18 cellular contexts compared by ENCODE assay signal in genomic region chr11:9738700-9739099, GRCh38.
DNase-seq lines count a peak whose midpoint lies in the region; ATAC-seq, FAIRE-seq and TF ChIP-seq lines count a peak whose summit lies in the region.
"Had no signal": no experiment of that assay in that cellular context is flagged by ENCODE, and none has a peak within 500 bp of the region (broad histone marks: within the 10 kb centered on the region; RNA-seq: fewer than 3 reads in every experiment).

No MANE protein-coding gene starts in this region.

- 75 to 97% methylated on average over 1 of the region's 1 CpG for WGBS in pancreas, 2 donors

- ATAC-seq in pancreas = peak in 3 of 4 donors; percentile 43 to 63 (median 59)
- ATAC-seq in GM21717 (IDR thresholded peaks at IDR 0.05; ENCODE audit: unreplicated experiment) = no peak
- no peak for ATAC-seq in HG03354 (IDR thresholded peaks at IDR 0.05; ENCODE audit: poor library complexity, severe bottlenecking, unreplicated experiment)
- ATAC-seq in HG03196 (IDR thresholded peaks at IDR 0.05; ENCODE audit: unreplicated experiment) = no peak
- ATAC-seq in GM19395 (IDR thresholded peaks at IDR 0.05; ENCODE audit: unreplicated experiment) = no peak
- ATAC-seq: naive thymus-derived CD4-positive, alpha-beta T cell had no signal

- peaks cover 0 to 63% (median 0%) of the 10 kb centered on the region in 11 experiments; a peak in 5 of 22 replicates for H4K20me1 ChIP-seq in BLaER1 treated with 17β-estradiol and CSF1 and Interleukin-3, amounts not matched to agents 10 nM and 100 nM

- TF ChIP-seq CTCF in pancreas (IDR thresholded peaks at IDR 0.05) = no peak

- peaks cover 24 to 46% (median 42%) of the 10 kb centered on the region in 11 experiments for H3K9me3 ChIP-seq in BLaER1 treated with 17β-estradiol and CSF1 and Interleukin-3, amounts not matched to agents 10 nM and 100 nM (replicated peaks in 1 of 11)
- no peaks in the 10 kb centered on the region for H3K9me3 ChIP-seq in pancreas
- H3K9me3 ChIP-seq: SJSA1 had no signal

- H3K4me2 ChIP-seq in BLaER1 treated with 17β-estradiol and CSF1 and Interleukin-3, amounts not matched to agents 10 nM and 100 nM = peak overlapping the region; percentile 30 to 83 (median 52)

- peaks cover 18 to 48% (median 20%) of the 10 kb centered on the region in 10 experiments for H3K4me1 ChIP-seq in BLaER1 treated with 17β-estradiol and CSF1 and Interleukin-3, amounts not matched to agents 10 nM and 100 nM
- H3K4me1 ChIP-seq in pancreas = peaks cover 0 to 5% (median 0%) of the 10 kb centered on the region in 3 donors
- H3K4me1 ChIP-seq: SJSA1 had no signal

- no peaks in the 10 kb centered on the region for H3K27me3 ChIP-seq in BLaER1 treated with 17β-estradiol and CSF1 and Interleukin-3, amounts not matched to agents 10 nM and 100 nM
- no peaks in the 10 kb centered on the region for H3K27me3 ChIP-seq in pancreas
- H3K27me3 ChIP-seq: SJSA1 had no signal

- H3K9ac ChIP-seq in BLaER1 treated with 17β-estradiol and CSF1 and Interleukin-3, amounts not matched to agents 10 nM and 100 nM = peak overlapping the region in 2 of 11 experiments; percentile 13 to 47; a peak in 3 of 22 replicates

- FAIRE-seq in pancreas (lab: Jason Lieb, UNC) = no peak
- FAIRE-seq: bronchial epithelial cell had no signal

- H3K4me3 ChIP-seq in BLaER1 treated with 17β-estradiol and CSF1 and Interleukin-3, amounts not matched to agents 10 nM and 100 nM = no peak overlapping the region
- peak overlapping the region; percentile 21; the same call in 1 of the 2 replicates for H3K4me3 ChIP-seq in GM08714 (ENCODE audit: low read length)
- no peak overlapping the region for H3K4me3 ChIP-seq in pancreas
- H3K4me3 ChIP-seq: SJSA1 had no signal

- intact Hi-C loops in pancreas (cut with DNase I) = no loop called here

- H3K27ac ChIP-seq in BLaER1 treated with 17β-estradiol and CSF1 and Interleukin-3, amounts not matched to agents 10 nM and 100 nM = peak overlapping the region in 7 of 11 experiments; percentile 15 to 62 (median 49); a peak in 10 of 22 replicates
- H3K27ac ChIP-seq in caudate nucleus (ENCODE audit: low read depth, low read length) = peak overlapping the region; percentile 72
- H3K27ac ChIP-seq in pancreas = peak overlapping the region in 2 of 4 donors; percentile 61 to 70
- H3K27ac ChIP-seq: SJSA1 had no signal

- H3K36me3 ChIP-seq in BLaER1 treated with 17β-estradiol and CSF1 and Interleukin-3, amounts not matched to agents 10 nM and 100 nM = peaks cover 58 to 81% (median 70%) of the 10 kb centered on the region in 11 experiments
- H3K36me3 ChIP-seq in pancreas = peaks cover 0 to 9% (median 0%) of the 10 kb centered on the region in 3 donors

- DNase-seq in caudate nucleus (lab: John Stamatoyannopoulos, UW) (no peak), pancreas (no peak)
- DNase-seq: activated CD4-positive, alpha-beta T cell treated with anti-CD3 and anti-CD28 coated beads, Interleukin-2, amount 50 U/mL, for 48 hours; activated T-cell treated with anti-CD3 and anti-CD28 coated beads, Interleukin-2, amount 50 U/mL, for 48 hours; AML-193; DMS 273 treated with DMSO at 0.1 percent for 48 hours; left ventricle myocardium superior; naive thymus-derived CD4-positive, alpha-beta T cell; NCI-H1105 treated with DMSO at 0.1 percent for 48 hours; NCI-H2171 treated with DMSO at 0.1 percent for 48 hours had no signal

Comparison
In these comparisons a context has a peak if more than half of its experiments do, and no peak if none do; other contexts are left out.
1. ATAC-seq: peak in pancreas (3 of 4); none in GM21717 (single experiment), HG03354 (single experiment), HG03196 (single experiment) and GM19395 (single experiment).